3 cellular contexts compared by ENCODE assay signal in genomic region chr12:102365365-102365764, GRCh38.
"Had no signal": no experiment of that assay in that cellular context is flagged by ENCODE, and none has a peak within 500 bp of the region (broad histone marks: within the 10 kb centered on the region; RNA-seq: fewer than 3 reads in every experiment).

No MANE protein-coding gene starts in this region.

- H3K4me3 ChIP-seq: GM12878 had no signal

- DNase-seq: GDM1, GF-D8 had no signal

- ATAC-seq: GM12878 had no signal
